Comparison of ENCODE assay signal across 8 cellular contexts in the genomic region with DNA sequence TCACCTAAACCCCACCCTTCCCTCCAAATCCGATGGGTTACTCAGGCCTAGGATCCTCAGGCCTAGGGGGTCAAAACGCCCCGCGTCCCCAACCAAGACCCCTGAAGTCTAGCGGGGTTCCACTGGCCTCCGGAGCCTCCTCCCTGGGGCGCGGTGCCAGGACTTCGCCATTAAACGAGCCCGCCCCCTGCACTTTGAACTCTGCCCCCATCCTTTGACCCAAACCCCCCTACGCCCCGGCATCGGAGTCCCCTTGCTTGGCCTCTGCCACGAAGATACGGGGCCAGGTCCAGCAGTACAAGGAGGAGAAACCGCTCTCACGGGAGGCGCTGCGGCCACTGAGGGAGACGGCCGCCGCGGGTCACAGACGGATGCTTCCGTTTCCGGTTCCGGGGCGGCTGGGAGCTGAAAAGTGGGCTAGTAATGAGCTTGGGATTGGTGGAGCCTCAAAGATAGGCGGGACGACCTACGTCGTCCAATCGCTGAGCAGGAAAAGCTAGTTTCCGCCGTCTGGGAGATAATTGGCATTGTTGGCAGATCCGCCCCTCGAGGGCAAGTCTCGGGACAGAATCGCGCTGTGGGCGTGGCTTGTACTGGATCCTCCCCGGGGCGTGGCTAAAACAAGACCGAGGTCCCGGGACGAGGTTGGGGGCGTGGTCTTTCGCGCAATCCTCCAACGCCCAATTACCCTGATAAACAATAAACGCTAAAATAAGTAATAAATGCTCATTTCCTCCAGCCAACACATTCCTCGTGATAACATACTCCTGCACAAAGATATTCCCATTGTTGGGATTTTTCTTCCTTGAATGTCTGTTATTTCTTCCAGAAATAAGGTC. TPM values are rescaled to one million over a fixed set of nuclear protein-coding genes. Genes with fewer than 3 reads are reported as not detected.
DNase-seq lines count a peak whose midpoint lies in the region; ATAC-seq, FAIRE-seq and TF ChIP-seq lines count a peak whose summit lies in the region.

No MANE protein-coding gene starts in this region.

- no peaks in the 10 kb centered on the region for H3K36me3 ChIP-seq in BJ (ENCODE audit: control insufficient read depth, insufficient read depth, low read length)

- peak overlapping the region; percentile 77 for H3K4me3 ChIP-seq in BJ (ENCODE audit: low read depth, low read length)

- FAIRE-seq in colon (lab: Jason Lieb, UNC), result peak; percentile 95

- TF ChIP-seq CTCF in BJ (IDR thresholded peaks at IDR 0.05; ENCODE audit: insufficient read depth, low read depth, low read length), result no peak

- peak; percentile 97 for DNase-seq in BJ (ENCODE audit: low read depth)
- DNase-seq in GM19240 (ENCODE audit: insufficient read length, low spot score), result peak; percentile 96
- peak; percentile 99 to 100 for DNase-seq in NCI-H524 (lab: John Stamatoyannopoulos, UW)
- DNase-seq in activated CD4-positive, alpha-beta T cell treated with anti-CD3 and anti-CD28 coated beads for 48 hours, result peak; percentile 100
- DNase-seq in kidney glomerular epithelial cell (lab: John Stamatoyannopoulos, UW), result peak; percentile 99
- peak; percentile 100 for DNase-seq in stimulated activated CD4-positive, alpha-beta T cell treated with anti-CD3 and anti-CD28 coated beads, Interleukin-15, amount 100 ng/mL, for 48 hours (ENCODE audit: low read depth in 2 of 2)

- CTCF ChIA-PET in BJ (lab: Yijun Ruan, JAX), result interaction anchor here (0.6 to 4.8 kb wide), 37 partner anchors 9 to 535 kb away, joined by 3 to 55 read pairs (median 5); a partner anchor contains a TSS

- H3K27me3 ChIP-seq in BJ (ENCODE audit: control insufficient read depth, insufficient read depth, low read length), result no peaks in the 10 kb centered on the region; the same call in 1 of the 2 replicates

- POLR2A ChIA-PET in BJ (lab: Charles Lee), result interaction anchor here (0.5 to 0.9 kb wide), 5 partner anchors 12 to 335 kb away, joined by 3 to 17 read pairs (median 3); no protein-coding TSS in a partner anchor

- ATAC-seq in HG03457 (IDR thresholded peaks at IDR 0.05; ENCODE audit: unreplicated experiment), result peak; percentile 78

RNA-seq across cellular contexts. Expression of a gene that starts 5.7 kb away (rescaled TPM):
- 3.2 and 3.4 TPM in 2 replicates for polyA plus RNA-seq in BJ (2011; rRNA removed)
- polyA minus RNA-seq in BJ (2011; rRNA and poly(A)+ RNA removed), result 3.5 and 3.8 TPM in 2 replicates

RNA-seq across cellular contexts. Expression of a gene that starts 26.9 kb away (rescaled TPM):
- 0.12 and 0.26 TPM in 2 replicates for polyA plus RNA-seq in BJ (2011; rRNA removed)
- polyA minus RNA-seq in BJ (2011; rRNA and poly(A)+ RNA removed), result not detected in 2 replicates

RNA-seq across cellular contexts. Expression of a gene that starts 49.8 kb away (rescaled TPM):
- polyA plus RNA-seq in BJ (2011; rRNA removed), result 1.8 and 2.8 TPM in 2 replicates
- 2.0 and 2.6 TPM in 2 replicates for polyA minus RNA-seq in BJ (2011; rRNA and poly(A)+ RNA removed)

Comparison
In these comparisons a context has a peak if more than half of its experiments do, and no peak if none do; other contexts are left out.
1. Peak in every context shown above with its lines: DNase-seq, ATAC-seq and H3K4me3 ChIP-seq.